ENCODE assay signal across 18 cellular contexts in the genomic region with DNA sequence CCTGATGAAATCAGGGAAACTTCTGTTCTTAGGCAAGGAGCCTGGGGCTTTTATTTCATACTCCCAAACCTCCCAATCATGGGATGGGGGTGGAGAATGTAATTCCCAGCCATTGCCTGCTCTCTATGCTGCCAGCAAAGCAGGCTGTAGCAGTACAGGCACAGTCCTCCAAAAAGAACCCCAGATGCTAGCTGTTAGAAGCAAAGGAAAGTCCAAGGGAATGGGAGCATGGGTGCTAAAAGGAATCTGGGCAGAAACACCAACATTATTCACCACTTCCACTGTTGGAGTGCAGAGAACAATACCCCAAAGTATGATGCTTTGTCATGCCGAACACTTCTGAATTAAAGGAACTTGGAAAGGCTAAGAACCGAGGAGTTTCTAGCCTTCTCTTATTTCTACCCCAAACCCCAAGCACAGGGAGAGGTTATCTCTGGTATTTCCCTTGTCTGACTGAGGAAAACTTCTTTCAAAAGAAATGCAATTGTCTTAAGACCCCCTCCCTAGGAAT. TPM values are rescaled to one million over a fixed set of nuclear protein-coding genes. Genes with fewer than 3 reads are reported as not detected.
DNase-seq lines count a peak whose midpoint lies in the region; ATAC-seq, FAIRE-seq and TF ChIP-seq lines count a peak whose summit lies in the region.
"Had no signal": no experiment of that assay in that cellular context is flagged by ENCODE, and none has a peak within 500 bp of the region (broad histone marks: within the 10 kb centered on the region; RNA-seq: fewer than 3 reads in every experiment).

No MANE protein-coding gene starts in this region.

- no peaks in the 10 kb centered on the region for H3K36me3 Mint-ChIP-seq in chondrocyte (ENCODE audit: low read depth)

- no peak overlapping the region for H3K27ac Mint-ChIP-seq in chondrocyte (ENCODE audit: unreplicated experiment)
- H3K27ac Mint-ChIP-seq: activated naive CD4-positive, alpha-beta T cell treated with anti-CD3 and anti-CD28 coated beads for 36 hours; nephron progenitor cell had no signal

- H3K27me3 ChIP-seq in HUES48 (ENCODE audit: control insufficient read depth, insufficient read depth, low read length): no peaks in the 10 kb centered on the region
- H3K27me3 ChIP-seq in psoas muscle (ENCODE audit: insufficient read depth in 3 of 3, low read length in 2 of 3): no peaks in the 10 kb centered on the region
- H3K27me3 ChIP-seq: BLaER1, body of pancreas, suprapubic skin had no signal

- H3K27ac ChIP-seq in HUES48 (ENCODE audit: low read depth, low read length): peak overlapping the region; percentile 99
- no peak overlapping the region for H3K27ac ChIP-seq in psoas muscle
- H3K27ac ChIP-seq: BLaER1, RWPE1, suprapubic skin had no signal

- H3K4me3 ChIP-seq in HUES48 (ENCODE audit: low read depth, low read length): peak overlapping the region; percentile 49
- H3K4me3 ChIP-seq in choroid plexus epithelial cell (ENCODE audit: low read depth, low read length): no peak overlapping the region
- peak overlapping the region; percentile 22; the same call in 1 of the 2 replicates for H3K4me3 ChIP-seq in iPS-18c (ENCODE audit: insufficient read depth, low read depth, low read length)
- no peak overlapping the region for H3K4me3 ChIP-seq in psoas muscle
- H3K4me3 ChIP-seq: BLaER1, body of pancreas, suprapubic skin had no signal

- intact Hi-C loops in psoas muscle (cut with DNase I): no loop called here

- no peaks in the 10 kb centered on the region; the same call in 1 of the 2 replicates for H3K9me3 ChIP-seq in HUES48 (ENCODE audit: control insufficient read depth, insufficient read depth, low read length)
- H3K9me3 ChIP-seq in iPS-18c (ENCODE audit: control insufficient read depth, insufficient read depth, low read length): no peaks in the 10 kb centered on the region
- H3K9me3 ChIP-seq in psoas muscle: no peaks in the 10 kb centered on the region
- H3K9me3 ChIP-seq: BLaER1, body of pancreas, suprapubic skin had no signal

- peak overlapping the region; percentile 88 for H3K9ac ChIP-seq in HUES48 (ENCODE audit: low read depth, low read length)
- H3K9ac ChIP-seq: BLaER1 had no signal

- no peaks in the 10 kb centered on the region for H3K9me3 Mint-ChIP-seq in chondrocyte (ENCODE audit: low read depth)
- H3K9me3 Mint-ChIP-seq: activated naive CD4-positive, alpha-beta T cell treated with anti-CD3 and anti-CD28 coated beads for 36 hours had no signal

- DNase-seq in choroid plexus epithelial cell (ENCODE audit: low read depth): peak; percentile 51
- peak; percentile 11 for DNase-seq in urothelium cell line (ENCODE audit: low spot score)
- DNase-seq in NCI-H1092 (lab: John Stamatoyannopoulos, UW): no peak
- DNase-seq in chondrocyte (ENCODE audit: low spot score): no peak
- no peak for DNase-seq in psoas muscle
- DNase-seq: activated naive CD4-positive, alpha-beta T cell treated with anti-CD3 and anti-CD28 coated beads for 36 hours; activated T-cell treated with anti-CD3 and anti-CD28 coated beads for 4 hours; body of pancreas; NCI-H187; NCI-H2227 treated with DMSO at 0.1 percent for 48 hours; nephron progenitor cell; stimulated activated CD4-positive, alpha-beta T cell treated with anti-CD3 and anti-CD28 coated beads, Interleukin-12 subunit alpha, Interleukin-12 subunit beta, amount 100 ng/mL, for 4 hours had no signal

- no peak for TF ChIP-seq CTCF in choroid plexus epithelial cell (conservative IDR thresholded peaks at IDR 0.05; ENCODE audit: low read depth, low read length)
- TF ChIP-seq CTCF in chondrocyte (IDR thresholded peaks at IDR 0.05): no peak
- TF ChIP-seq CTCF in psoas muscle (IDR thresholded peaks at IDR 0.05): no peak

- peaks cover 14% of the 10 kb centered on the region for H3K4me1 Mint-ChIP-seq in chondrocyte (ENCODE audit: low read depth)

- no peak overlapping the region for H3K4me3 Mint-ChIP-seq in chondrocyte (ENCODE audit: unreplicated experiment)
- H3K4me3 Mint-ChIP-seq: activated naive CD4-positive, alpha-beta T cell treated with anti-CD3 and anti-CD28 coated beads for 36 hours; nephron progenitor cell had no signal

- no peak for FAIRE-seq in urothelium cell line (lab: Jason Lieb, UNC)
- FAIRE-seq: D721Med had no signal

- H3K27me3 Mint-ChIP-seq in chondrocyte (ENCODE audit: low read depth): no peaks in the 10 kb centered on the region

- H3K4me1 ChIP-seq in HUES48 (ENCODE audit: control insufficient read depth, insufficient read depth, low read length) (peaks cover 61% of the 10 kb centered on the region), psoas muscle (no peaks in the 10 kb centered on the region)
- H3K4me1 ChIP-seq: BLaER1, body of pancreas had no signal

- 68 to 82% (median 76%) methylated on average over 2 of the region's 2 CpGs for WGBS in psoas muscle, 3 donors

- peaks cover under 1% of the 10 kb centered on the region; the same call in 1 of the 2 replicates for H3K36me3 ChIP-seq in HUES48 (ENCODE audit: control insufficient read depth, insufficient read depth, low read length)
- no peaks in the 10 kb centered on the region for H3K36me3 ChIP-seq in psoas muscle (ENCODE audit: insufficient read depth in 1 of 2, low read depth in 1 of 2)
- H3K36me3 ChIP-seq: BLaER1, suprapubic skin had no signal

- ATAC-seq in psoas muscle: no peak
- ATAC-seq: body of pancreas had no signal

RNA-seq across cellular contexts. Expression of a gene that starts 24.7 kb away (rescaled TPM):
- total RNA-seq in chondrocyte: 93.9 to 114 TPM (median 103 TPM) in 3 replicates
- total RNA-seq in psoas muscle: 100 to 1,000 TPM; 185 to 564 (median 310) TPM
- polyA plus RNA-seq in psoas muscle: 100 to 1,000 TPM; 256 to 457 (median 386) TPM

RNA-seq across cellular contexts. Expression of a gene that starts 25.2 kb away (rescaled TPM):
- 8.2 to 15.9 TPM (median 8.6 TPM) in 3 replicates for total RNA-seq in chondrocyte
- total RNA-seq in psoas muscle: 10 to 100 TPM in 2 of 4 donors, 1 to 10 TPM in 2; 4.4 to 17.2 (median 11.5) TPM
- polyA plus RNA-seq in psoas muscle: 1 to 10 TPM; 1.7 to 4.0 (median 2.8) TPM

Comparison
In these comparisons a context has a peak if more than half of its experiments do, and no peak if none do; other contexts are left out.
1. H3K4me3 ChIP-seq: peak in HUES48 (single experiment) and iPS-18c (single experiment); none in choroid plexus epithelial cell (single experiment) and psoas muscle (single experiment).
2. DNase-seq: peak in choroid plexus epithelial cell (single experiment) and urothelium cell line (single experiment); none in NCI-H1092 (single experiment), chondrocyte (single experiment) and psoas muscle (0 of 2).